Comparison of ENCODE assay signal across 1 cellular context in genomic region chr3:105863608-105864007, GRCh38.
TF ChIP-seq lines count a peak whose summit lies in the region.

No MANE protein-coding gene starts in this region.

TF ChIP-seq in GM12878, 131 proteins besides CTCF, POLR2A, EP300 and RAD21 (continued from another document):
- TF ChIP-seq MLLT1 (IDR thresholded peaks at IDR 0.05) (no peak), IRF4 (IDR thresholded peaks at IDR 0.05; ENCODE audit: low read depth, low read length) (no peak), E2F4 (IDR thresholded peaks at IDR 0.05; ENCODE audit: low read depth, low read length) (no peak), MEF2B (IDR thresholded peaks at IDR 0.05; ENCODE audit: partially characterized antibody, poor library complexity, severe bottlenecking) (no peak), NRF1 (conservative IDR thresholded peaks at IDR 0.05; ENCODE audit: low read depth, low read length) (no peak), NR2C2 (IDR thresholded peaks at IDR 0.05; ENCODE audit: borderline replicate concordance, control insufficient read depth, insufficient read length, low read depth) (no peak), CHD4 (IDR thresholded peaks at IDR 0.05) (no peak), PAX5 (IDR thresholded peaks at IDR 0.05; ENCODE audit: borderline replicate concordance, low read depth, low read length) (no peak), CUX1 (IDR thresholded peaks at IDR 0.05; ENCODE audit: insufficient replicate concordance, low read depth, low read length) (no peak), TAF1 (IDR thresholded peaks at IDR 0.05; ENCODE audit: borderline replicate concordance, low read depth, low read length) (no peak), LARP7 (IDR thresholded peaks at IDR 0.05) (no peak), RB1 (IDR thresholded peaks at IDR 0.05; ENCODE audit: borderline replicate concordance) (no peak)
